ENCODE assay signal across 8 cellular contexts in the genomic region with DNA sequence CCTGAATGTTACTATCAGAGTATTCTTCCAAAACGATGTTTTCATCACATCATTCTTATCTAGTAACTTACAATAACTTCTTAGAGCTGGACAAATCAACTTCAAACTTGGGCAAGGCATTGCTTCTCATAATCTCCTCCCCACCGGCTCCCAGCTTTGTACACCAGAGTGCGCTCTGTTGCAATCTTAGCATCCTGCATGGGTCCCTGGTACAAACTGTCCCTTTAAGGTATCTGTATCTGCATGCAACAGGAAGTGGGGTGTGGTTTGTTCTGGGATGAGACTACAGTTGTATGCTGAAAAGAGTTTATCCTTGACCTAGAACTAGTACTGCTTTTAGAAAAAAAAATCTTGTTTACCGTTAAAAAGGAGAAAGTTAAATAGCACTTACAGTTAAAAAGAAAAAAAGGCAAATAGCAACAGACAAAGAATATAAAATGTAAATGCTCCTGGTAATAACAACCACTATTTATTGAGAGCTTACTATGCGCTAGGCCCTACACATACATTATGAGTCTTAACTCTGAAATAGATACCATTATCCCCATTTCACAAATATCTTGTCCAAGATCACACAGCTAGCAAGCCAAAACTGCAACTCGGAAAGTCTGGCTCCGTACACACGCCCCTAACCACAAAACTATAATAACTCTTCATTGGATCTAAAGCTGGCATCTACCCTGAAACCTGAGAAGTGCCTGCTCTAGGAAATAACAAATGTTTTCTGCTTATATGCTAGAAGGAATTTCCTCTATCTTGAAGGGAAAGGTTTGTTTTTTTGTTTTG. TPM values are rescaled to one million over a fixed set of nuclear protein-coding genes. Genes with fewer than 3 reads are reported as not detected.
DNase-seq lines count a peak whose midpoint lies in the region; ATAC-seq and TF ChIP-seq lines count a peak whose summit lies in the region.

No MANE protein-coding gene starts in this region.

- H3K27me3 ChIP-seq in DOHH2 (ENCODE audit: control insufficient read depth, low read length) (no peaks in the 10 kb centered on the region), SK-N-SH (ENCODE audit: insufficient read depth) (no peaks in the 10 kb centered on the region), iPS DF 6.9 (ENCODE audit: control insufficient read depth, insufficient read depth, low read length) (no peaks in the 10 kb centered on the region)

- POLR2A ChIA-PET in SK-N-SH (lab: Yijun Ruan, JAX) = no interaction called here

- WGBS in SK-N-SH (ENCODE audit: low lambda C conversion rate) = 57% methylated on average over 8 of the region's 8 CpGs
- WGBS in iPS DF 6.9 (ENCODE audit: insufficient coverage, insufficient read length) = no CpG with 5 or more reads among the region's 8 CpGs

- peaks cover 7% of the 10 kb centered on the region; the same call in 1 of the 2 replicates for H3K9me3 ChIP-seq in DOHH2 (ENCODE audit: control insufficient read depth, insufficient read depth, low read length)
- no peaks in the 10 kb centered on the region for H3K9me3 ChIP-seq in SK-N-SH
- no peaks in the 10 kb centered on the region for H3K9me3 ChIP-seq in iPS DF 6.9 (ENCODE audit: control insufficient read depth, insufficient read depth, low read length)

- CTCF ChIA-PET in SK-N-SH (lab: Yijun Ruan, JAX) = interaction anchor here (0.7 to 1.5 kb wide), 9 partner anchors 8 to 309 kb away, joined by 3 to 10 read pairs (median 4); no protein-coding TSS in a partner anchor

- H3K36me3 ChIP-seq in DOHH2 (ENCODE audit: control insufficient read depth, low read length) (0 out of 2 replicates have a peak, but pooled peaks cover 4% of the 10 kb centered on the region), SK-N-SH (replicated peaks in 1 of 2; ENCODE audit: control insufficient read depth in 1 of 2, insufficient read depth in 2 of 2, low read length in 1 of 2) (no peaks in the 10 kb centered on the region), iPS DF 6.9 (ENCODE audit: control insufficient read depth, insufficient read depth, low read length) (no peaks in the 10 kb centered on the region)

- no peak for TF ChIP-seq EP300 in SK-N-SH (IDR thresholded peaks at IDR 0.05; ENCODE audit: borderline replicate concordance in 1 of 2, low read depth in 1 of 2, low read length in 1 of 2)

- H3K27ac ChIP-seq in DOHH2 (ENCODE audit: low read depth, low read length) = no peak overlapping the region
- H3K27ac ChIP-seq in SK-N-SH (ENCODE audit: low read depth in 2 of 2, low read length in 1 of 2) = no peak overlapping the region
- no peak overlapping the region for H3K27ac ChIP-seq in iPS DF 6.9 (ENCODE audit: low read length)

- H3K4me2 ChIP-seq in DOHH2 (ENCODE audit: low read length) = peak overlapping the region; percentile 46
- H3K4me2 ChIP-seq in SK-N-SH = no peak overlapping the region

- 0 out of 2 replicates have a peak overlapping the region, but pooled peaks have one; percentile 32 for H2AFZ ChIP-seq in SK-N-SH (ENCODE audit: low read depth)

- TF ChIP-seq CTCF in DOHH2 (IDR thresholded peaks at IDR 0.05; ENCODE audit: low read depth, low read length, poor library complexity, severe bottlenecking) (peak; percentile 85), SK-N-SH (IDR thresholded peaks at IDR 0.05) (peak; percentile 49)

- TF ChIP-seq RAD21 in SK-N-SH (IDR thresholded peaks at IDR 0.05; ENCODE audit: low read length) = peak; percentile 62

- H4K20me1 ChIP-seq in DOHH2 (ENCODE audit: control insufficient read depth, insufficient read depth, low read depth, low read length) (no peaks in the 10 kb centered on the region), SK-N-SH (ENCODE audit: insufficient read depth) (no peaks in the 10 kb centered on the region)

- H3K9me2 ChIP-seq in DOHH2 (replicated peaks; ENCODE audit: control insufficient read depth, low read length) (no peaks in the 10 kb centered on the region), SK-N-SH (no peaks in the 10 kb centered on the region)

- peak; percentile 100 for ATAC-seq in GM21423 (IDR thresholded peaks at IDR 0.05; ENCODE audit: unreplicated experiment)

- H3F3A ChIP-seq in DOHH2 (ENCODE audit: control insufficient read depth, insufficient read depth) = no peaks in the 10 kb centered on the region
- H3F3A ChIP-seq in SK-N-SH (replicated peaks; ENCODE audit: insufficient read depth) = no peaks in the 10 kb centered on the region

- peaks cover 22% of the 10 kb centered on the region for H3K4me1 ChIP-seq in DOHH2 (ENCODE audit: control insufficient read depth, low read length)
- H3K4me1 ChIP-seq in SK-N-SH (ENCODE audit: control insufficient read depth in 1 of 2, insufficient read depth in 2 of 2, low read depth in 1 of 2, low read length in 1 of 2) = no peaks in the 10 kb centered on the region; a peak in 1 of 4 replicates
- H3K4me1 ChIP-seq in iPS DF 6.9 (ENCODE audit: control insufficient read depth, insufficient read depth, low read length) = no peaks in the 10 kb centered on the region

- H3K4me3 ChIP-seq in DOHH2 (ENCODE audit: low read length) (peak overlapping the region; percentile 44), SK-N-SH (ENCODE audit: low read depth in 2 of 2, low read length in 1 of 2) (no peak overlapping the region), iPS DF 6.9 (ENCODE audit: low read length) (no peak overlapping the region)

- no peak overlapping the region for H3K9ac ChIP-seq in SK-N-SH

- H3K79me2 ChIP-seq in DOHH2 (ENCODE audit: control insufficient read depth, low read length) (no peaks in the 10 kb centered on the region), SK-N-SH (ENCODE audit: insufficient read depth) (no peaks in the 10 kb centered on the region)

- peak; percentile 58 for DNase-seq in HPDE6-E6E7 (ENCODE audit: extremely low spot score)
- DNase-seq in SK-N-SH = peak; percentile 39
- DNase-seq in activated naive CD4-positive, alpha-beta T cell treated with anti-CD3 and anti-CD28 coated beads, Interleukin-2, amount 50 U/mL, for 16 hours = peak; percentile 75
- peak; percentile 33 for DNase-seq in iPS DF 6.9 (ENCODE audit: low read depth, low spot score)
- peak; percentile 71 for DNase-seq in stimulated activated CD4-positive, alpha-beta T cell treated with anti-CD3 and anti-CD28 coated beads, Interleukin-4, amount 100 ng/mL, for 1 hour
- DNase-seq in DMS79 treated with DMSO at 0.1 percent for 48 hours (lab: John Stamatoyannopoulos, UW) = no peak

TF ChIP-seq in SK-N-SH, 30 proteins besides CTCF, POLR2A, EP300 and RAD21:
- TF ChIP-seq FOXM1 (IDR thresholded peaks at IDR 0.05; ENCODE audit: low read depth) (no peak), SMC3 (IDR thresholded peaks at IDR 0.05; ENCODE audit: low read depth, low read length) (peak; percentile 53)

RNA-seq across cellular contexts. Expression of gene HECA, which starts 9.8 kb away (rescaled TPM):
- 1.6 and 2.0 TPM in 2 replicates for polyA plus RNA-seq in SK-N-SH (2012; rRNA removed)
- 2.3 TPM in 2 replicates for polyA plus RNA-seq in SK-N-SH (2012; cell fraction: cytosol; rRNA removed)
- polyA plus RNA-seq in SK-N-SH (2012; cell fraction: nucleus; rRNA removed) = 1.2 and 1.5 TPM in 2 replicates
